ENCODE assay signal across 8 cellular contexts in the genomic region with DNA sequence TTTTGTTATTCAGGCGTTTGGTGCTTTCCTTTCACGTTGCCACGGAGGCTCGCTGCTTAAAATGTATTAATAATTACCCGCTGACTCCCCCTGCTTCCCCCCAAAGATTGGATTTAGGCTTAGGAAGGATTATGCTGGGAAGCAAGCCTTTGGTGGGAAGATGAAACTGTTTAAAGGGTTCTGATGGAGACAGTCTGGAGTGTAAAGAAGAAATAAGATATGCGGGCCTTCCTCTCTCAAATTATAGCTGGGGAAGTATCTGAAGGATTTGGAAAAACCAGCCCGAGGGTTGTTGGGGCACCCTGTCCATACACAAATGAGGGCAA. TPM values are rescaled to one million over a fixed set of nuclear protein-coding genes. Genes with fewer than 3 reads are reported as not detected.
DNase-seq lines count a peak whose midpoint lies in the region; ATAC-seq lines count a peak whose summit lies in the region.

No MANE protein-coding gene starts in this region.

- H3K36me3 Mint-ChIP-seq in activated naive CD8-positive, alpha-beta T cell, result no peaks in the 10 kb centered on the region

- H3K9me3 Mint-ChIP-seq in activated naive CD8-positive, alpha-beta T cell (ENCODE audit: low read depth), result no peaks in the 10 kb centered on the region
- H3K9me3 Mint-ChIP-seq in stimulated activated naive CD8-positive, alpha-beta T cell treated with anti-CD3 and anti-CD28 coated beads, Interleukin-15, amount 100 ng/mL, for 72 hours, result no peaks in the 10 kb centered on the region

- H3K27ac Mint-ChIP-seq in activated naive CD8-positive, alpha-beta T cell, result peak overlapping the region; percentile 82
- peak overlapping the region; percentile 91 to 95 for H3K27ac Mint-ChIP-seq in stimulated activated naive CD8-positive, alpha-beta T cell treated with anti-CD3 and anti-CD28 coated beads, Interleukin-15, amount 100 ng/mL, for 72 hours

- DNase-seq in DMS 273 (lab: John Stamatoyannopoulos, UW; ENCODE audit: unreplicated experiment) (peak; percentile 56), DMS 273 treated with DMSO at 0.1 percent for 48 hours (lab: John Stamatoyannopoulos, UW) (no peak), inferior parietal cortex (ENCODE audit: extremely low spot score) (peak; percentile 16), NCI-H1694 (lab: John Stamatoyannopoulos, UW) (no peak), mesenteric fat pad (ENCODE audit: low spot score) (no peak)
- no peak for DNase-seq in stimulated activated naive CD8-positive, alpha-beta T cell treated with anti-CD3 and anti-CD28 coated beads, Interleukin-15, amount 100 ng/mL, for 72 hours

- no peak for ATAC-seq in stimulated activated naive CD8-positive, alpha-beta T cell treated with anti-CD3 and anti-CD28 coated beads, Interleukin-15, amount 100 ng/mL, for 72 hours
- ATAC-seq in HG02678 (IDR thresholded peaks at IDR 0.05; ENCODE audit: unreplicated experiment), result no peak

- peak overlapping the region; percentile 94 for H3K4me3 Mint-ChIP-seq in activated naive CD8-positive, alpha-beta T cell
- H3K4me3 Mint-ChIP-seq in stimulated activated naive CD8-positive, alpha-beta T cell treated with anti-CD3 and anti-CD28 coated beads, Interleukin-15, amount 100 ng/mL, for 72 hours, result peak overlapping the region; percentile 92 to 97

- H3K4me1 Mint-ChIP-seq in activated naive CD8-positive, alpha-beta T cell (ENCODE audit: low read depth), result peaks cover 33% of the 10 kb centered on the region
- peaks cover 76% of the 10 kb centered on the region for H3K4me1 Mint-ChIP-seq in stimulated activated naive CD8-positive, alpha-beta T cell treated with anti-CD3 and anti-CD28 coated beads, Interleukin-15, amount 100 ng/mL, for 72 hours

- H3K27me3 Mint-ChIP-seq in activated naive CD8-positive, alpha-beta T cell, result no peaks in the 10 kb centered on the region
- H3K27me3 Mint-ChIP-seq in stimulated activated naive CD8-positive, alpha-beta T cell treated with anti-CD3 and anti-CD28 coated beads, Interleukin-15, amount 100 ng/mL, for 72 hours, result no peaks in the 10 kb centered on the region

RNA-seq across cellular contexts. Expression of gene KSR1, which starts 1.1 kb away (rescaled TPM):
- 38.9 TPM for total RNA-seq in mesenteric fat pad

Comparison
In these comparisons a context has a peak if more than half of its experiments do, and no peak if none do; other contexts are left out.
1. DNase-seq: peak in DMS 273 (single experiment) and inferior parietal cortex (single experiment); none in DMS 273 treated with DMSO at 0.1 percent for 48 hours (single experiment), stimulated activated naive CD8-positive, alpha-beta T cell treated with anti-CD3 and anti-CD28 coated beads, Interleukin-15, amount 100 ng/mL, for 72 hours (0 of 2), NCI-H1694 (single experiment) and mesenteric fat pad (single experiment).